In genomic region chr19:6092329-6093286, GRCh38 we compare ENCODE assay signal across 8 cellular contexts. TPM values are rescaled to one million over a fixed set of nuclear protein-coding genes. Genes with fewer than 3 reads are reported as not detected.
DNase-seq lines count a peak whose midpoint lies in the region; ATAC-seq and TF ChIP-seq lines count a peak whose summit lies in the region.

No MANE protein-coding gene starts in this region.

- intact Hi-C loops in heart left ventricle (cut with DNase I): no loop called here

- ATAC-seq in heart left ventricle: peak; percentile 74 to 93 (median 92)

- no peak for TF ChIP-seq EP300 in Ishikawa (IDR thresholded peaks at IDR 0.05; ENCODE audit: borderline replicate concordance)

- peaks cover 0 to 50% (median 27%) of the 10 kb centered on the region in 12 donors for H3K4me1 ChIP-seq in heart left ventricle
- peaks cover 8% of the 10 kb centered on the region for H3K4me1 ChIP-seq in parathyroid adenoma
- H3K4me1 ChIP-seq in effector memory CD4-positive, alpha-beta T cell (ENCODE audit: control insufficient read depth, insufficient read depth, low read length, poor library complexity, severe bottlenecking): peaks cover 4% of the 10 kb centered on the region

- H3K27ac ChIP-seq in AG04450 (ENCODE audit: low read depth, low read length) (peak overlapping the region; percentile 94), VCaP (peak overlapping the region; percentile 53), heart left ventricle (peak overlapping the region; percentile 69 to 89 (median 77)), parathyroid adenoma (no peak overlapping the region)
- no peak overlapping the region for H3K27ac ChIP-seq in effector memory CD4-positive, alpha-beta T cell (ENCODE audit: insufficient read depth, low read length, poor library complexity, severe bottlenecking)

- TF ChIP-seq RAD21 in Ishikawa (IDR thresholded peaks at IDR 0.05; ENCODE audit: low read depth): no peak

- H3K4me3 ChIP-seq in AG04450 (ENCODE audit: low read depth, low read length): peak overlapping the region; percentile 59
- H3K4me3 ChIP-seq in heart left ventricle: peak overlapping the region in 9 of 12 donors; percentile 13 to 51 (median 32)
- no peak overlapping the region for H3K4me3 ChIP-seq in parathyroid adenoma (ENCODE audit: low read depth, low read length)
- no peak overlapping the region for H3K4me3 ChIP-seq in effector memory CD4-positive, alpha-beta T cell (ENCODE audit: insufficient read depth, low read depth, low read length, poor library complexity, severe bottlenecking)

- no peaks in the 10 kb centered on the region for H3K79me2 ChIP-seq in parathyroid adenoma

- 43 to 53% (median 44%) methylated on average over 39 to 40 of the region's 40 CpGs for WGBS in heart left ventricle, 4 donors

- peak overlapping the region; percentile 77 for H2AFZ ChIP-seq in parathyroid adenoma

- 0 out of 2 replicates have a peak, but pooled peaks have one; percentile 1 for TF ChIP-seq CTCF in AG04450 (IDR thresholded peaks at IDR 0.05; ENCODE audit: low read depth, low read length)
- TF ChIP-seq CTCF in VCaP (conservative IDR thresholded peaks at IDR 0.05): 0 out of 2 replicates have a peak, but pooled peaks have one; percentile 13
- TF ChIP-seq CTCF in heart left ventricle (IDR thresholded peaks at IDR 0.05): peak in 1 of 12 donors; percentile 10
- no peak for TF ChIP-seq CTCF in parathyroid adenoma (IDR thresholded peaks at IDR 0.05)

- no peak for TF ChIP-seq POLR2A in heart left ventricle (IDR thresholded peaks at IDR 0.05)

- CTCF ChIA-PET in AG04450 (lab: Charles Lee): interaction anchor here (0.9 to 2.0 kb wide), 5 partner anchors 16 to 288 kb away, joined by 3 to 7 read pairs (median 4); partner anchors contain the start of gene NRTN

- H3K27me3 ChIP-seq in AG04450 (ENCODE audit: control insufficient read depth, insufficient read depth, low read length) (no peaks in the 10 kb centered on the region), heart left ventricle (no peaks in the 10 kb centered on the region), parathyroid adenoma (ENCODE audit: control insufficient read depth, insufficient read depth, low read length) (no peaks in the 10 kb centered on the region)
- H3K27me3 ChIP-seq in effector memory CD4-positive, alpha-beta T cell (replicated peaks; ENCODE audit: control insufficient read depth, insufficient read depth, low read length, poor library complexity, severe bottlenecking): no peaks in the 10 kb centered on the region

- no peak overlapping the region for H3K9ac ChIP-seq in parathyroid adenoma

- DNase-seq in AG04450 (ENCODE audit: low read depth, low spot score): no peak
- peak; percentile 75 to 88 (median 84) for DNase-seq in heart left ventricle
- no peak for DNase-seq in effector memory CD4-positive, alpha-beta T cell
- DNase-seq in stimulated activated CD8-positive, alpha-beta memory T cell treated with anti-CD3 and anti-CD28 coated beads, Interleukin-4, amount 100 ng/mL, for 48 hours: no peak
- DNase-seq in G401 (ENCODE audit: low spot score): no peak

- H3K4me2 ChIP-seq in parathyroid adenoma (ENCODE audit: low read length): no peak overlapping the region

- in situ Hi-C loops in G401 (cut with HindIII; ENCODE audit: low sequenced_read_pairs): no loop called here

- H3K36me3 ChIP-seq in heart left ventricle (no peaks in the 10 kb centered on the region), parathyroid adenoma (ENCODE audit: control insufficient read depth, insufficient read depth, low read length) (no peaks in the 10 kb centered on the region)
- no peaks in the 10 kb centered on the region for H3K36me3 ChIP-seq in effector memory CD4-positive, alpha-beta T cell (ENCODE audit: control insufficient read depth, insufficient read depth, low read length)

- no peaks in the 10 kb centered on the region; the same call in 1 of the 2 replicates for H3K9me3 ChIP-seq in AG04450 (ENCODE audit: control insufficient read depth, insufficient read depth, low read length)
- H3K9me3 ChIP-seq in heart left ventricle: no peaks in the 10 kb centered on the region
- no peaks in the 10 kb centered on the region for H3K9me3 ChIP-seq in parathyroid adenoma (ENCODE audit: control insufficient read depth, low read length)
- no peaks in the 10 kb centered on the region for H3K9me3 ChIP-seq in effector memory CD4-positive, alpha-beta T cell (ENCODE audit: control insufficient read depth, low read length)

- POLR2A ChIA-PET in AG04450 (lab: Yijun Ruan, JAX): interaction anchor here (0.7 to 1.8 kb wide), 8 partner anchors 12 to 189 kb away, joined by 3 to 14 read pairs (median 4); no protein-coding TSS in a partner anchor

TF ChIP-seq in Ishikawa, 13 proteins besides CTCF, POLR2A, EP300 and RAD21:
- TF ChIP-seq, protein P1, sequence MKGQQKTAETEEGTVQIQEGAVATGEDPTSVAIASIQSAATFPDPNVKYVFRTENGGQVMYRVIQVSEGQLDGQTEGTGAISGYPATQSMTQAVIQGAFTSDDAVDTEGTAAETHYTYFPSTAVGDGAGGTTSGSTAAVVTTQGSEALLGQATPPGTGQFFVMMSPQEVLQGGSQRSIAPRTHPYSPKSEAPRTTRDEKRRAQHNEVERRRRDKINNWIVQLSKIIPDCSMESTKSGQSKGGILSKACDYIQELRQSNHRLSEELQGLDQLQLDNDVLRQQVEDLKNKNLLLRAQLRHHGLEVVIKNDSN (IDR thresholded peaks at IDR 0.05): 0 out of 2 replicates have a peak, but pooled peaks have one; percentile 2
- TF ChIP-seq CREB1 (IDR thresholded peaks at IDR 0.05; ENCODE audit: low read depth) (no peak), ZBTB7A (IDR thresholded peaks at IDR 0.05; ENCODE audit: low read depth) (no peak), TEAD4 (IDR thresholded peaks at IDR 0.05) (0 out of 2 replicates have a peak, but pooled peaks have one; percentile 35), MAX (IDR thresholded peaks at IDR 0.05) (peak; percentile 66), TAF1 (IDR thresholded peaks at IDR 0.05; ENCODE audit: low read depth) (no peak), NFIC (IDR thresholded peaks at IDR 0.05) (no peak), YY1 (IDR thresholded peaks at IDR 0.05; ENCODE audit: low read depth) (no peak), TCF12 (IDR thresholded peaks at IDR 0.05; ENCODE audit: low read depth) (no peak)
- TF ChIP-seq, protein P2, sequence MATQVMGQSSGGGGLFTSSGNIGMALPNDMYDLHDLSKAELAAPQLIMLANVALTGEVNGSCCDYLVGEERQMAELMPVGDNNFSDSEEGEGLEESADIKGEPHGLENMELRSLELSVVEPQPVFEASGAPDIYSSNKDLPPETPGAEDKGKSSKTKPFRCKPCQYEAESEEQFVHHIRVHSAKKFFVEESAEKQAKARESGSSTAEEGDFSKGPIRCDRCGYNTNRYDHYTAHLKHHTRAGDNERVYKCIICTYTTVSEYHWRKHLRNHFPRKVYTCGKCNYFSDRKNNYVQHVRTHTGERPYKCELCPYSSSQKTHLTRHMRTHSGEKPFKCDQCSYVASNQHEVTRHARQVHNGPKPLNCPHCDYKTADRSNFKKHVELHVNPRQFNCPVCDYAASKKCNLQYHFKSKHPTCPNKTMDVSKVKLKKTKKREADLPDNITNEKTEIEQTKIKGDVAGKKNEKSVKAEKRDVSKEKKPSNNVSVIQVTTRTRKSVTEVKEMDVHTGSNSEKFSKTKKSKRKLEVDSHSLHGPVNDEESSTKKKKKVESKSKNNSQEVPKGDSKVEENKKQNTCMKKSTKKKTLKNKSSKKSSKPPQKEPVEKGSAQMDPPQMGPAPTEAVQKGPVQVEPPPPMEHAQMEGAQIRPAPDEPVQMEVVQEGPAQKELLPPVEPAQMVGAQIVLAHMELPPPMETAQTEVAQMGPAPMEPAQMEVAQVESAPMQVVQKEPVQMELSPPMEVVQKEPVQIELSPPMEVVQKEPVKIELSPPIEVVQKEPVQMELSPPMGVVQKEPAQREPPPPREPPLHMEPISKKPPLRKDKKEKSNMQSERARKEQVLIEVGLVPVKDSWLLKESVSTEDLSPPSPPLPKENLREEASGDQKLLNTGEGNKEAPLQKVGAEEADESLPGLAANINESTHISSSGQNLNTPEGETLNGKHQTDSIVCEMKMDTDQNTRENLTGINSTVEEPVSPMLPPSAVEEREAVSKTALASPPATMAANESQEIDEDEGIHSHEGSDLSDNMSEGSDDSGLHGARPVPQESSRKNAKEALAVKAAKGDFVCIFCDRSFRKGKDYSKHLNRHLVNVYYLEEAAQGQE (IDR thresholded peaks at IDR 0.05; ENCODE audit: low read depth): no peak
TF ChIP-seq in Ishikawa: peak in this region for 3.

RNA-seq across cellular contexts. Expression of gene RFX2, which starts 17.7 kb away (rescaled TPM):
- polyA plus RNA-seq in AG04450 (2011; rRNA removed) (2.7 and 2.9 TPM in 2 replicates), heart left ventricle (1 to 10 TPM; 6.9 to 7.0 TPM)
- polyA minus RNA-seq in AG04450 (2011; rRNA and poly(A)+ RNA removed): 7.3 and 9.8 TPM in 2 replicates
- 10 to 100 TPM in 1 of 9 donors, 1 to 10 TPM in 8; 2.8 to 20.0 (median 5.8) TPM for total RNA-seq in heart left ventricle
- total RNA-seq in G401 (2014; rRNA removed; shearing (Covaris generic)): 3.1 and 4.2 TPM in 2 replicates

RNA-seq across cellular contexts. Expression of gene ACSBG2, which starts 42.9 kb away (rescaled TPM):
- polyA plus RNA-seq in AG04450 (2011; rRNA removed): not detected in 2 replicates
- polyA minus RNA-seq in AG04450 (2011; rRNA and poly(A)+ RNA removed): not detected in 2 replicates
- not detected for total RNA-seq in heart left ventricle
- polyA plus RNA-seq in heart left ventricle: not detected
- total RNA-seq in G401 (2014; rRNA removed; shearing (Covaris generic)): not detected in 2 replicates

Comparison
In these comparisons a context has a peak if more than half of its experiments do, and no peak if none do; other contexts are left out.
1. DNase-seq: peak in heart left ventricle (5 of 5); none in AG04450 (single experiment), effector memory CD4-positive, alpha-beta T cell (0 of 3), stimulated activated CD8-positive, alpha-beta memory T cell treated with anti-CD3 and anti-CD28 coated beads, Interleukin-4, amount 100 ng/mL, for 48 hours (single experiment) and G401 (single experiment).
2. H3K27ac ChIP-seq: peak in AG04450 (single experiment), VCaP (single experiment) and heart left ventricle (12 of 12); none in parathyroid adenoma (single experiment) and effector memory CD4-positive, alpha-beta T cell (single experiment).
3. H3K4me3 ChIP-seq: peak in AG04450 (single experiment) and heart left ventricle (9 of 12); none in parathyroid adenoma (single experiment) and effector memory CD4-positive, alpha-beta T cell (single experiment).